Comparison of ENCODE assay signal across 14 cellular contexts in genomic region chr5:174533127-174533453, GRCh38.
DNase-seq lines count a peak whose midpoint lies in the region; ATAC-seq, FAIRE-seq and TF ChIP-seq lines count a peak whose summit lies in the region.
"Had no signal": no experiment of that assay in that cellular context is flagged by ENCODE, and none has a peak within 500 bp of the region (broad histone marks: within the 10 kb centered on the region; RNA-seq: fewer than 3 reads in every experiment).

No MANE protein-coding gene starts in this region.

- H3K27me3 ChIP-seq in H9 (ENCODE audit: insufficient read depth, low read length) (no peaks in the 10 kb centered on the region), SJSA1 (replicated peaks) (no peaks in the 10 kb centered on the region), endothelial cell of umbilical vein (ENCODE audit: control insufficient read depth in 2 of 2, insufficient read depth in 2 of 2, low read length in 2 of 2) (no peaks in the 10 kb centered on the region), trophoblast cell (ENCODE audit: insufficient read depth, low read length) (no peaks in the 10 kb centered on the region)
- H3K27me3 ChIP-seq: pancreas had no signal

- H3K4ac ChIP-seq in H9 (ENCODE audit: low read depth, low read length) (no peak overlapping the region), trophoblast cell (ENCODE audit: low read depth, low read length) (no peak overlapping the region)

- no peak overlapping the region for H3K14ac ChIP-seq in H9 (ENCODE audit: insufficient read depth, low read length)
- H3K14ac ChIP-seq in trophoblast cell (ENCODE audit: low read length), result no peak overlapping the region

- TF ChIP-seq CTCF in H9 (conservative IDR thresholded peaks at IDR 0.05), result no peak
- TF ChIP-seq CTCF in endothelial cell of umbilical vein (IDR thresholded peaks at IDR 0.05; ENCODE audit: extremely low read depth in 1 of 2, insufficient read depth in 1 of 2, low read depth in 1 of 2, low read length in 2 of 2), result no peak

- no peak overlapping the region for H3K56ac ChIP-seq in H9 (ENCODE audit: insufficient read length, low read depth, low read length)

- H3K27ac Mint-ChIP-seq in H9, result no peak overlapping the region; a peak in 1 of 7 replicates
- no peak overlapping the region for H3K27ac Mint-ChIP-seq in natural killer cell treated with Interleukin-12 subunit alpha and Interleukin-12 subunit beta and Interleukin-15 and Interleukin-18, amount 100 ng/mL, for 72 hours
- H3K27ac Mint-ChIP-seq: activated naive CD4-positive, alpha-beta T cell treated with anti-CD3 and anti-CD28 coated beads for 36 hours had no signal

- ATAC-seq in GM19351 (IDR thresholded peaks at IDR 0.05; ENCODE audit: unreplicated experiment), result no peak
- ATAC-seq in natural killer cell treated with Interleukin-12 subunit alpha and Interleukin-12 subunit beta and Interleukin-15 and Interleukin-18, amount 100 ng/mL, for 72 hours, result no peak

- no peak overlapping the region for H4K5ac ChIP-seq in H9 (ENCODE audit: insufficient read length, low read depth, low read length)

- no peaks in the 10 kb centered on the region for H3K9me3 Mint-ChIP-seq in H9
- no peaks in the 10 kb centered on the region for H3K9me3 Mint-ChIP-seq in natural killer cell treated with Interleukin-12 subunit alpha and Interleukin-12 subunit beta and Interleukin-15 and Interleukin-18, amount 100 ng/mL, for 72 hours
- H3K9me3 Mint-ChIP-seq: activated naive CD4-positive, alpha-beta T cell treated with anti-CD3 and anti-CD28 coated beads for 36 hours had no signal

- H3K36me3 Mint-ChIP-seq in H9 (ENCODE audit: insufficient read depth in 1 of 3, low read depth in 3 of 3), result no peaks in the 10 kb centered on the region
- no peaks in the 10 kb centered on the region for H3K36me3 Mint-ChIP-seq in natural killer cell treated with Interleukin-12 subunit alpha and Interleukin-12 subunit beta and Interleukin-15 and Interleukin-18, amount 100 ng/mL, for 72 hours

- H4K12ac ChIP-seq in trophoblast cell (ENCODE audit: low read depth, low read length), result no peak overlapping the region

- no peak overlapping the region for H3T11ph ChIP-seq in H9 (ENCODE audit: low read length)

- H3K4me1 ChIP-seq in H9 (ENCODE audit: insufficient read depth, low read length) (peaks cover 10% of the 10 kb centered on the region; the same call in 1 of the 2 replicates), SJSA1 (replicated peaks) (peaks cover 29% of the 10 kb centered on the region), endothelial cell of umbilical vein (ENCODE audit: control insufficient read depth, extremely low read depth, insufficient read depth, low read length) (peaks cover 23% of the 10 kb centered on the region), trophoblast cell (ENCODE audit: control insufficient read depth in 1 of 2, insufficient read depth in 2 of 2, low read length in 2 of 2) (peaks cover 15 to 17% of the 10 kb centered on the region in 2 experiments)

- intact Hi-C loops in endothelial cell of umbilical vein (cut with micrococcal nuclease), result no loop called here

- H3K4me2 ChIP-seq in H9 (ENCODE audit: insufficient read depth, insufficient read length, low read length), result no peak overlapping the region
- H3K4me2 ChIP-seq in endothelial cell of umbilical vein (ENCODE audit: insufficient read depth, low read length), result peak overlapping the region; percentile 7
- no peak overlapping the region for H3K4me2 ChIP-seq in trophoblast cell (ENCODE audit: low read length)

- no peak overlapping the region for H3K27ac ChIP-seq in H9 (ENCODE audit: insufficient read length, low read depth, low read length)
- H3K27ac ChIP-seq in SJSA1, result peak overlapping the region; percentile 51
- H3K27ac ChIP-seq in endothelial cell of umbilical vein (ENCODE audit: insufficient read depth, low read depth, low read length), result peak overlapping the region; percentile 7
- H3K27ac ChIP-seq in trophoblast cell (ENCODE audit: low read depth, low read length), result peak overlapping the region; percentile 37
- H3K27ac ChIP-seq: pancreas had no signal

- BruUV-seq in endothelial cell of umbilical vein (replicated peaks; lab: Mats Ljungman, UMichigan), result no TSS peak

- H3K9ac ChIP-seq in H9 (ENCODE audit: extremely low read depth, insufficient read length, low read length), result no peak overlapping the region
- no peak overlapping the region for H3K9ac ChIP-seq in endothelial cell of umbilical vein (replicated peaks; ENCODE audit: extremely low read depth, insufficient read depth, low read length)
- no peak overlapping the region for H3K9ac ChIP-seq in trophoblast cell (ENCODE audit: low read length)

- no peak overlapping the region for H2AFZ ChIP-seq in H9 (ENCODE audit: low read length)
- H2AFZ ChIP-seq in endothelial cell of umbilical vein (ENCODE audit: low read depth, low read length), result peak overlapping the region; percentile 45
- no peak overlapping the region for H2AFZ ChIP-seq in trophoblast cell (ENCODE audit: insufficient read depth, low read length, poor library complexity)

- no peak overlapping the region for H2BK120ac ChIP-seq in H9 (ENCODE audit: low read depth, low read length, poor library complexity, severe bottlenecking)
- H2BK120ac ChIP-seq in trophoblast cell (ENCODE audit: insufficient read depth, low read length, poor library complexity), result peak overlapping the region; percentile 4

- dilution Hi-C loops in endothelial cell of umbilical vein (cut with MboI; ENCODE audit: extremely low pct_ligation_motif_present, low sequenced_read_pairs), result no loop called here

- DNase-seq in H9 (no peak), SJSA1 (ENCODE audit: low read depth in 1 of 2, low spot score in 2 of 2) (no peak), endothelial cell of umbilical vein (ENCODE audit: low read depth, low spot score) (no peak), trophoblast cell (peak; percentile 82 to 86), NCI-H146 (lab: John Stamatoyannopoulos, UW) (no peak), pons (ENCODE audit: low spot score) (no peak)
- no peak for DNase-seq in natural killer cell treated with Interleukin-12 subunit alpha and Interleukin-12 subunit beta and Interleukin-15 and Interleukin-18, amount 100 ng/mL, for 72 hours (ENCODE audit: low spot score)
- DNase-seq: activated CD4-positive, alpha-beta T cell treated with anti-CD3 and anti-CD28 coated beads, Interleukin-2, amount 50 U/mL, for 4 hours; NCI-H1694 treated with DMSO at 0.1 percent for 48 hours; NK-92 treated with Interleukin-12 subunit alpha and Interleukin-12 subunit beta, amount 100 ng/mL, for 24 hours had no signal

- CTCF ChIA-PET in endothelial cell of umbilical vein (lab: Charles Lee), result no interaction called here

- H4K91ac ChIP-seq in H9 (ENCODE audit: insufficient read length, low read depth, low read length) (no peak overlapping the region), trophoblast cell (ENCODE audit: low read depth, low read length) (peak overlapping the region; percentile 50)

- H2BK20ac ChIP-seq in H9 (ENCODE audit: low read depth, low read length, poor library complexity, severe bottlenecking), result no peak overlapping the region

- H3K18ac ChIP-seq in H9 (ENCODE audit: insufficient read length, low read depth, low read length) (peak overlapping the region; percentile 28), trophoblast cell (ENCODE audit: low read length) (no peak overlapping the region)

- H3K36me3 ChIP-seq in SJSA1 (no peaks in the 10 kb centered on the region), endothelial cell of umbilical vein (ENCODE audit: control insufficient read depth in 2 of 2, extremely low read depth in 1 of 2, insufficient read depth in 2 of 2, low read length in 2 of 2) (no peaks in the 10 kb centered on the region), trophoblast cell (ENCODE audit: control insufficient read depth in 1 of 2, insufficient read depth in 2 of 2, low read length in 2 of 2) (no peaks in the 10 kb centered on the region)
- H3K36me3 ChIP-seq: gastroesophageal sphincter, pancreas had no signal

- H2BK12ac ChIP-seq in H9 (ENCODE audit: insufficient read length, low read depth, low read length), result no peak overlapping the region
- peak overlapping the region; percentile 21 for H2BK12ac ChIP-seq in trophoblast cell (ENCODE audit: low read length)

- H4K20me1 ChIP-seq in H9 (ENCODE audit: control insufficient read depth, insufficient read depth, insufficient read length) (no peaks in the 10 kb centered on the region), endothelial cell of umbilical vein (replicated peaks; ENCODE audit: control insufficient read depth, extremely low read depth, insufficient read depth, low read length) (no peaks in the 10 kb centered on the region)

- H2BK5ac ChIP-seq in H9 (ENCODE audit: insufficient read length, low read length) (no peak overlapping the region), trophoblast cell (ENCODE audit: low read depth, low read length, poor library complexity) (no peak overlapping the region)

- WGBS in H9 (ENCODE audit: extremely low coverage, insufficient read length, low lambda C conversion rate), result no CpG with 5 or more reads among the region's 5 CpGs
- no CpG with 5 or more reads among the region's 5 CpGs for WGBS in trophoblast cell (ENCODE audit: extremely low coverage, insufficient coverage, insufficient read length)

- H3K4me3 Mint-ChIP-seq in H9, result no peak overlapping the region
- no peak overlapping the region for H3K4me3 Mint-ChIP-seq in natural killer cell treated with Interleukin-12 subunit alpha and Interleukin-12 subunit beta and Interleukin-15 and Interleukin-18, amount 100 ng/mL, for 72 hours
- H3K4me3 Mint-ChIP-seq: activated naive CD4-positive, alpha-beta T cell treated with anti-CD3 and anti-CD28 coated beads for 36 hours had no signal

- H3K9me3 ChIP-seq in H9 (ENCODE audit: control insufficient read depth, low read depth, low read length), result no peaks in the 10 kb centered on the region
- no peaks in the 10 kb centered on the region for H3K9me3 ChIP-seq in SJSA1 (replicated peaks)
- no peaks in the 10 kb centered on the region for H3K9me3 ChIP-seq in endothelial cell of umbilical vein (replicated peaks; ENCODE audit: control insufficient read depth, insufficient read depth, low read length)
- no peaks in the 10 kb centered on the region for H3K9me3 ChIP-seq in trophoblast cell (ENCODE audit: insufficient read depth, low read depth, low read length)
- H3K9me3 ChIP-seq: gastroesophageal sphincter, pancreas had no signal

- H3K4me1 Mint-ChIP-seq in H9, result peaks cover 41 to 46% of the 10 kb centered on the region in 2 experiments
- peaks cover 0 to 5% of the 10 kb centered on the region in 2 donors for H3K4me1 Mint-ChIP-seq in natural killer cell treated with Interleukin-12 subunit alpha and Interleukin-12 subunit beta and Interleukin-15 and Interleukin-18, amount 100 ng/mL, for 72 hours (ENCODE audit: low read depth in 2 of 2)

- no peaks in the 10 kb centered on the region for H3K9me1 ChIP-seq in endothelial cell of umbilical vein (replicated peaks; ENCODE audit: control insufficient read depth, extremely low read depth, insufficient read depth, low read length)

- no peaks in the 10 kb centered on the region for H3K23me2 ChIP-seq in H9 (ENCODE audit: insufficient read length, low read depth, low read length, poor library complexity, severe bottlenecking)

- H3K27me3 Mint-ChIP-seq in H9 (ENCODE audit: low read depth), result peaks cover 38% of the 10 kb centered on the region
- H3K27me3 Mint-ChIP-seq in natural killer cell treated with Interleukin-12 subunit alpha and Interleukin-12 subunit beta and Interleukin-15 and Interleukin-18, amount 100 ng/mL, for 72 hours, result peaks cover 17 to 25% of the 10 kb centered on the region in 2 donors

- POLR2A ChIA-PET in endothelial cell of umbilical vein (lab: Charles Lee), result no interaction called here

- H3K23ac ChIP-seq in H9 (ENCODE audit: insufficient read length, low read depth, low read length) (no peak overlapping the region), trophoblast cell (ENCODE audit: low read length) (no peak overlapping the region)

- H3K79me2 ChIP-seq in H9 (ENCODE audit: insufficient read depth, low read length) (no peaks in the 10 kb centered on the region), endothelial cell of umbilical vein (ENCODE audit: control insufficient read depth, insufficient read depth, low read length) (no peaks in the 10 kb centered on the region), trophoblast cell (ENCODE audit: control insufficient read depth, insufficient read depth, low read length, poor library complexity) (no peaks in the 10 kb centered on the region)

- no peak overlapping the region for H2BK15ac ChIP-seq in H9 (ENCODE audit: low read depth, low read length)

- TF ChIP-seq POLR2A in endothelial cell of umbilical vein (IDR thresholded peaks at IDR 0.05; ENCODE audit: low read depth, low read length), result no peak

- H4K8ac ChIP-seq in H9 (replicated peaks; ENCODE audit: insufficient read length, low read depth, low read length) (no peak overlapping the region), trophoblast cell (ENCODE audit: low read depth, low read length) (no peak overlapping the region)

- no peak overlapping the region for H2AK5ac ChIP-seq in H9 (ENCODE audit: insufficient read length, low read length)
- H2AK5ac ChIP-seq in trophoblast cell (ENCODE audit: low read length), result no peak overlapping the region

- H3K4me3 ChIP-seq in SJSA1 (no peak overlapping the region), endothelial cell of umbilical vein (replicated peaks in 1 of 3; ENCODE audit: insufficient read depth in 1 of 3, low read depth in 1 of 3, low read length in 3 of 3) (no peak overlapping the region), trophoblast cell (ENCODE audit: low read depth, low read length) (no peak overlapping the region)
- H3K4me3 ChIP-seq: gastroesophageal sphincter, pancreas had no signal

- FAIRE-seq in endothelial cell of umbilical vein (lab: Jason Lieb, UNC), result no peak
- FAIRE-seq: pancreas had no signal

- H3K79me1 ChIP-seq in H9 (ENCODE audit: insufficient read depth, low read depth, low read length, poor library complexity, severe bottlenecking) (no peaks in the 10 kb centered on the region), trophoblast cell (ENCODE audit: low read length) (peaks cover 20% of the 10 kb centered on the region)

Comparison
In these comparisons a context has a peak if more than half of its experiments do, and no peak if none do; other contexts are left out.
1. DNase-seq: peak in trophoblast cell (2 of 2); none in H9 (single experiment), SJSA1 (0 of 2), endothelial cell of umbilical vein (single experiment), NCI-H146 (single experiment), pons (single experiment) and natural killer cell treated with Interleukin-12 subunit alpha and Interleukin-12 subunit beta and Interleukin-15 and Interleukin-18, amount 100 ng/mL, for 72 hours (single experiment).